16 cellular contexts compared by ENCODE assay signal in genomic region chr13:103007427-103007762, GRCh38.
DNase-seq lines count a peak whose midpoint lies in the region; ATAC-seq and TF ChIP-seq lines count a peak whose summit lies in the region.
"Had no signal": no experiment of that assay in that cellular context is flagged by ENCODE, and none has a peak within 500 bp of the region (broad histone marks: within the 10 kb centered on the region; RNA-seq: fewer than 3 reads in every experiment).

No MANE protein-coding gene starts in this region.

- no peak overlapping the region for H3K4me3 ChIP-seq in tibial artery

- peak overlapping the region; percentile 9 for H3K4me3 Mint-ChIP-seq in memory B cell
- H3K4me3 Mint-ChIP-seq: activated naive CD8-positive, alpha-beta T cell treated with anti-CD3 and anti-CD28 coated beads for 36 hours; stimulated activated naive CD8-positive, alpha-beta T cell treated with anti-CD3 and anti-CD28 coated beads, Interleukin-15, Interleukin-2, amounts not matched to agents 100 ng/mL and 50 ng/mL, for 24 hours; T-cell had no signal

- H3K27me3 ChIP-seq in tibial artery = no peaks in the 10 kb centered on the region

- no peak for DNase-seq in memory B cell (ENCODE audit: low spot score in 2 of 2)
- DNase-seq in NCI-H774 (lab: John Stamatoyannopoulos, UW) = no peak
- DNase-seq in tibial artery = no peak
- no peak for DNase-seq in EL
- DNase-seq in activated T-cell treated with anti-CD3 and anti-CD28 coated beads, Interleukin-2, amount 50 U/mL, for 48 hours = no peak
- DNase-seq: activated CD8-positive, alpha-beta memory T cell treated with anti-CD3 and anti-CD28 coated beads, Interleukin-2, amount 50 U/mL, for 4 hours; activated naive CD8-positive, alpha-beta T cell treated with anti-CD3 and anti-CD28 coated beads for 36 hours; C1 segment of cervical spinal cord; central memory CD4-positive, alpha-beta T cell; DMS79; T-cell had no signal

- H3K4me1 Mint-ChIP-seq in memory B cell = peaks cover 6% of the 10 kb centered on the region
- H3K4me1 Mint-ChIP-seq: activated naive CD8-positive, alpha-beta T cell treated with anti-CD3 and anti-CD28 coated beads for 36 hours; T-cell had no signal

- no peaks in the 10 kb centered on the region for H3K36me3 ChIP-seq in tibial artery

- no peak for TF ChIP-seq CTCF in tibial artery (IDR thresholded peaks at IDR 0.05)

- ATAC-seq in GM18873 (IDR thresholded peaks at IDR 0.05; ENCODE audit: low FRiP score, unreplicated experiment) = peak; percentile 32
- peak; percentile 34 for ATAC-seq in GM21576 (IDR thresholded peaks at IDR 0.05; ENCODE audit: unreplicated experiment)
- peak; percentile 28 for ATAC-seq in HG03135 (IDR thresholded peaks at IDR 0.05; ENCODE audit: unreplicated experiment)
- no peak for ATAC-seq in memory B cell (ENCODE audit: low read depth)
- ATAC-seq: activated CD4-positive, CD25-positive, alpha-beta regulatory T cell treated with anti-CD3 and anti-CD28 coated beads, Interleukin-2, amount 50 U/mL, for 24 hours; T-cell had no signal

- intact Hi-C loops in tibial artery (cut with DNase I; ENCODE audit: low total_unique reads) = no loop called here

- H3K36me3 Mint-ChIP-seq in memory B cell = no peaks in the 10 kb centered on the region
- H3K36me3 Mint-ChIP-seq: activated naive CD8-positive, alpha-beta T cell treated with anti-CD3 and anti-CD28 coated beads for 36 hours; T-cell had no signal

- no peaks in the 10 kb centered on the region for H3K27me3 Mint-ChIP-seq in memory B cell
- H3K27me3 Mint-ChIP-seq: activated naive CD8-positive, alpha-beta T cell treated with anti-CD3 and anti-CD28 coated beads for 36 hours; stimulated activated naive CD8-positive, alpha-beta T cell treated with anti-CD3 and anti-CD28 coated beads, Interleukin-15, Interleukin-2, amounts not matched to agents 100 ng/mL and 50 ng/mL, for 24 hours had no signal

- H3K27ac Mint-ChIP-seq in memory B cell = no peak overlapping the region
- H3K27ac Mint-ChIP-seq: activated naive CD8-positive, alpha-beta T cell treated with anti-CD3 and anti-CD28 coated beads for 36 hours; stimulated activated naive CD8-positive, alpha-beta T cell treated with anti-CD3 and anti-CD28 coated beads, Interleukin-15, Interleukin-2, amounts not matched to agents 100 ng/mL and 50 ng/mL, for 24 hours; T-cell had no signal

- no peak overlapping the region for H3K27ac ChIP-seq in tibial artery

- no peaks in the 10 kb centered on the region for H3K9me3 ChIP-seq in tibial artery

- no peaks in the 10 kb centered on the region for H3K9me3 Mint-ChIP-seq in memory B cell
- H3K9me3 Mint-ChIP-seq: activated naive CD8-positive, alpha-beta T cell treated with anti-CD3 and anti-CD28 coated beads for 36 hours; stimulated activated naive CD8-positive, alpha-beta T cell treated with anti-CD3 and anti-CD28 coated beads, Interleukin-15, Interleukin-2, amounts not matched to agents 100 ng/mL and 50 ng/mL, for 24 hours; T-cell had no signal

- no peaks in the 10 kb centered on the region for H3K4me1 ChIP-seq in tibial artery
